8 cellular contexts compared by ENCODE assay signal in the genomic region with DNA sequence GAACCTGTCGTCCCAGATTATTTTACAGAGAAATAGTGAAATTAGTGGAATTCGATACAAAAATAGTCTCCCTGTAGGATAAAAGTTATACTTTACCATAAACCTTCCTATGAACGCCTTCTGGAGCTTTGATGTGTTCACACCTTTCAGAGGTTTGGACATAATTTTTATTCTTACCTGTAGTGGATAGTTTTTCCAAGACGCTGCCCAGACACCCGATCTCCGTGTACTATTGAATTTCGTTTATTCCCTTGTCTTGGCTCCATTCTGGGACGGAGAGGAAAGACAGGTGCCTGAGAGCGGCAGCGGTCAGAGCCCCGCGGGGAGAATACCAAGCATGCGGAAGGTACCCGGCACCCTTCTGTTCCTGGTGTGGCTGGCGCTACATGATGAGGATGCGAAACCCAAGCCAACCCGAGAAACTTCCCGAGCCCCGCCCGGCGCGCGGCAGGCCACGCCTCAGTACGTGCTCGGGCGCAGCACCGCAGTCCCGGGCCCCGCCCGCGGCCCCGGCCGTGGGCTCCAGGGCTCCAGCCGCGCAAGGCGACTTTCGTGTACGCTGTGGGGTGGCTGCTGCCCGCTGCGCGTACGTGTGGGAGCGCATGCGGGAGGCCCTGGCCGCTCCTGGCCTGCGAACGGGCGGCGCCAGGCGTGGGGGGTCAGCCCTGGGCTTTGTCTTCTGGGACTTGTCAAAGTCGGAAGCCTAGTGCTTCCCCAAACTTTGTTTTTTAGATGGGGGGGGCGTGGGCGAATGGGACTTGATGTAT. TPM values are rescaled to one million over a fixed set of nuclear protein-coding genes. Genes with fewer than 3 reads are reported as not detected.
DNase-seq lines count a peak whose midpoint lies in the region; ATAC-seq and TF ChIP-seq lines count a peak whose summit lies in the region.

No MANE protein-coding gene starts in this region.

- H3K4me1 ChIP-seq in mucosa of rectum (ENCODE audit: control insufficient read depth in 2 of 2, insufficient read depth in 2 of 2, low read length in 2 of 2): peaks cover 2 to 7% of the 10 kb centered on the region in 2 donors

- ATAC-seq in HG03066 (IDR thresholded peaks at IDR 0.05; ENCODE audit: low read depth, unreplicated experiment): peak; percentile 86

- H3K9ac ChIP-seq in mucosa of rectum (ENCODE audit: low read depth in 1 of 2, low read length in 2 of 2): peak overlapping the region; percentile 70 to 83

- DNase-seq in NK-92 treated with Interleukin-12 subunit alpha and Interleukin-12 subunit beta, amount 100 ng/mL, for 24 hours (lab: John Stamatoyannopoulos, UW): peak; percentile 82
- DNase-seq in NK-92 (lab: John Stamatoyannopoulos, UW; ENCODE audit: unreplicated experiment): no peak
- DNase-seq in NCI-H748 treated with DMSO at 0.1 percent for 48 hours (lab: John Stamatoyannopoulos, UW): peak; percentile 78
- peak; percentile 70 for DNase-seq in activated T-cell treated with anti-CD3 and anti-CD28 coated beads for 24 hours (ENCODE audit: low read depth)
- DNase-seq in epithelial cell of proximal tubule (ENCODE audit: low read depth): no peak
- DNase-seq in stimulated activated CD8-positive, alpha-beta memory T cell treated with anti-CD3 and anti-CD28 coated beads, Interleukin-7, amount 100 ng/mL, for 24 hours (ENCODE audit: low read depth): peak; percentile 46

- no peaks in the 10 kb centered on the region for H3K9me3 ChIP-seq in mucosa of rectum (ENCODE audit: control insufficient read depth in 2 of 2, low read length in 2 of 2)

- peaks cover 13 to 20% of the 10 kb centered on the region in 2 donors for H3K36me3 ChIP-seq in mucosa of rectum (ENCODE audit: control insufficient read depth in 2 of 2, insufficient read depth in 2 of 2, low read length in 2 of 2)

- peak overlapping the region; percentile 80 to 83 for H3K27ac ChIP-seq in mucosa of rectum (ENCODE audit: low read depth in 2 of 2, low read length in 2 of 2)

- no peak for TF ChIP-seq CTCF in epithelial cell of proximal tubule (conservative IDR thresholded peaks at IDR 0.05; ENCODE audit: low read depth, low read length)

- no peaks in the 10 kb centered on the region for H3K27me3 ChIP-seq in mucosa of rectum (ENCODE audit: control insufficient read depth in 2 of 2, insufficient read depth in 2 of 2, low read length in 2 of 2)

- peak overlapping the region; percentile 19 for H3K4me3 ChIP-seq in epithelial cell of proximal tubule (ENCODE audit: low read depth, low read length)
- peak overlapping the region; percentile 76 to 84 for H3K4me3 ChIP-seq in mucosa of rectum (ENCODE audit: low read length in 2 of 2)

RNA-seq across cellular contexts. Expression of gene SNAPC1, which starts 11.3 kb away (rescaled TPM):
- total RNA-seq in epithelial cell of proximal tubule: 26.4 and 30.6 TPM in 2 replicates

RNA-seq across cellular contexts. Expression of gene HIF1A, which starts 55.6 kb away (rescaled TPM):
- total RNA-seq in epithelial cell of proximal tubule: 268 and 338 TPM in 2 replicates

Comparison
In these comparisons a context has a peak if more than half of its experiments do, and no peak if none do; other contexts are left out.
1. DNase-seq: peak in NK-92 treated with Interleukin-12 subunit alpha and Interleukin-12 subunit beta, amount 100 ng/mL, for 24 hours (single experiment), NCI-H748 treated with DMSO at 0.1 percent for 48 hours (single experiment), activated T-cell treated with anti-CD3 and anti-CD28 coated beads for 24 hours (single experiment) and stimulated activated CD8-positive, alpha-beta memory T cell treated with anti-CD3 and anti-CD28 coated beads, Interleukin-7, amount 100 ng/mL, for 24 hours (single experiment); none in NK-92 (single experiment) and epithelial cell of proximal tubule (single experiment).